Comparison of ENCODE assay signal across 1 cellular context in the genomic region with DNA sequence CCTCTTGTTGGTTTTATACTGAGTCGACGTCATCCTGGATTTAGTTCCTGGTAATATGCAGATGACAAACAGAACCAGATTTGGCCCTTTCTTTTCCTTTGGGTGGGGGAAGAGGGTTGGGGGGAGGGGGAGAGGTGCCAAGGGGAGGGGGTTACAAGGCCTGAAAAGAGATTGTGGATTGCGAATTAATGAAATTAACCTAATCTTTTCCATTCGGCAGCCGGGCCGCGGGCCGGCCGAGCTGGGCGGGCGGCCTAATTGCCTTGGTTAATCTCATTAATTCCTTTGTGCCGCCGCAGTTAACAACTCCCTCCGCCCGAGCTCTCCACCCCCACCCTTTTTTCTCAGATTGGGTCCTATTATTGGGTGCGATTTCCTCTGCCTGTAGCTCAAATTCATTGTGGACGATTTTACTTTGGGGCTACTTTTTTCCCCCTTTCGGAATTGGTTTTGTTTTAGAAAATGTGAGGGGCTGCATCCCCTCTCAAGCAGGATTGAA.
TF ChIP-seq lines count a peak whose summit lies in the region.

No MANE protein-coding gene starts in this region.

TF ChIP-seq in GM23338, 12 proteins besides CTCF, POLR2A, EP300 and RAD21 (continued from another document):
- TF ChIP-seq, protein P1, sequence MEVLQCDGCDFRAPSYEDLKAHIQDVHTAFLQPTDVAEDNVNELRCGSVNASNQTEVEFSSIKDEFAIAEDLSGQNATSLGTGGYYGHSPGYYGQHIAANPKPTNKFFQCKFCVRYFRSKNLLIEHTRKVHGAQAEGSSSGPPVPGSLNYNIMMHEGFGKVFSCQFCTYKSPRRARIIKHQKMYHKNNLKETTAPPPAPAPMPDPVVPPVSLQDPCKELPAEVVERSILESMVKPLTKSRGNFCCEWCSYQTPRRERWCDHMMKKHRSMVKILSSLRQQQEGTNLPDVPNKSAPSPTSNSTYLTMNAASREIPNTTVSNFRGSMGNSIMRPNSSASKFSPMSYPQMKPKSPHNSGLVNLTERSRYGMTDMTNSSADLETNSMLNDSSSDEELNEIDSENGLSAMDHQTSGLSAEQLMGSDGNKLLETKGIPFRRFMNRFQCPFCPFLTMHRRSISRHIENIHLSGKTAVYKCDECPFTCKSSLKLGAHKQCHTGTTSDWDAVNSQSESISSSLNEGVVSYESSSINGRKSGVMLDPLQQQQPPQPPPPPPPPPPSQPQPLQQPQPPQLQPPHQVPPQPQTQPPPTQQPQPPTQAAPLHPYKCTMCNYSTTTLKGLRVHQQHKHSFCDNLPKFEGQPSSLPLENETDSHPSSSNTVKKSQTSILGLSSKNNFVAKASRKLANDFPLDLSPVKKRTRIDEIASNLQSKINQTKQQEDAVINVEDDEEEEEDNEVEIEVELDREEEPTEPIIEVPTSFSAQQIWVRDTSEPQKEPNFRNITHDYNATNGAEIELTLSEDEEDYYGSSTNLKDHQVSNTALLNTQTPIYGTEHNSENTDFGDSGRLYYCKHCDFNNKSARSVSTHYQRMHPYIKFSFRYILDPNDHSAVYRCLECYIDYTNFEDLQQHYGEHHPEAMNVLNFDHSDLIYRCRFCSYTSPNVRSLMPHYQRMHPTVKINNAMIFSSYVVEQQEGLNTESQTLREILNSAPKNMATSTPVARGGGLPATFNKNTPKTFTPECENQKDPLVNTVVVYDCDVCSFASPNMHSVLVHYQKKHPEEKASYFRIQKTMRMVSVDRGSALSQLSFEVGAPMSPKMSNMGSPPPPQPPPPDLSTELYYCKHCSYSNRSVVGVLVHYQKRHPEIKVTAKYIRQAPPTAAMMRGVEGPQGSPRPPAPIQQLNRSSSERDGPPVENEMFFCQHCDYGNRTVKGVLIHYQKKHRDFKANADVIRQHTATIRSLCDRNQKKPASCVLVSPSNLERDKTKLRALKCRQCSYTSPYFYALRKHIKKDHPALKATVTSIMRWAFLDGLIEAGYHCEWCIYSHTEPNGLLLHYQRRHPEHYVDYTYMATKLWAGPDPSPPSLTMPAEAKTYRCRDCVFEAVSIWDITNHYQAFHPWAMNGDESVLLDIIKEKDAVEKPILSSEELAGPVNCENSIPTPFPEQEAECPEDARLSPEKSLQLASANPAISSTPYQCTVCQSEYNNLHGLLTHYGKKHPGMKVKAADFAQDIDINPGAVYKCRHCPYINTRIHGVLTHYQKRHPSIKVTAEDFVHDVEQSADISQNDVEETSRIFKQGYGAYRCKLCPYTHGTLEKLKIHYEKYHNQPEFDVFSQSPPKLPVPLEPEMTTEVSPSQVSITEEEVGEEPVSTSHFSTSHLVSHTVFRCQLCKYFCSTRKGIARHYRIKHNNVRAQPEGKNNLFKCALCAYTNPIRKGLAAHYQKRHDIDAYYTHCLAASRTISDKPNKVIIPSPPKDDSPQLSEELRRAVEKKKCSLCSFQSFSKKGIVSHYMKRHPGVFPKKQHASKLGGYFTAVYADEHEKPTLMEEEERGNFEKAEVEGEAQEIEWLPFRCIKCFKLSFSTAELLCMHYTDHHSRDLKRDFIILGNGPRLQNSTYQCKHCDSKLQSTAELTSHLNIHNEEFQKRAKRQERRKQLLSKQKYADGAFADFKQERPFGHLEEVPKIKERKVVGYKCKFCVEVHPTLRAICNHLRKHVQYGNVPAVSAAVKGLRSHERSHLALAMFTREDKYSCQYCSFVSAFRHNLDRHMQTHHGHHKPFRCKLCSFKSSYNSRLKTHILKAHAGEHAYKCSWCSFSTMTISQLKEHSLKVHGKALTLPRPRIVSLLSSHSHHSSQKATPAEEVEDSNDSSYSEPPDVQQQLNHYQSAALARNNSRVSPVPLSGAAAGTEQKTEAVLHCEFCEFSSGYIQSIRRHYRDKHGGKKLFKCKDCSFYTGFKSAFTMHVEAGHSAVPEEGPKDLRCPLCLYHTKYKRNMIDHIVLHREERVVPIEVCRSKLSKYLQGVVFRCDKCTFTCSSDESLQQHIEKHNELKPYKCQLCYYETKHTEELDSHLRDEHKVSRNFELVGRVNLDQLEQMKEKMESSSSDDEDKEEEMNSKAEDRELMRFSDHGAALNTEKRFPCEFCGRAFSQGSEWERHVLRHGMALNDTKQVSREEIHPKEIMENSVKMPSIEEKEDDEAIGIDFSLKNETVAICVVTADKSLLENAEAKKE (CRISPR knock-in tag; IDR thresholded peaks at IDR 0.05): no peak
- TF ChIP-seq ZNF331 (CRISPR knock-in tag; IDR thresholded peaks at IDR 0.05; ENCODE audit: low read depth) (no peak), STAT1 (IDR thresholded peaks at IDR 0.05; ENCODE audit: unreplicated experiment) (no peak), POLR2AphosphoS5 (IDR thresholded peaks at IDR 0.05; ENCODE audit: low read depth) (no peak), ZNF114 (CRISPR knock-in tag; IDR thresholded peaks at IDR 0.05) (no peak), CREB1 (CRISPR knock-in tag; IDR thresholded peaks at IDR 0.05; ENCODE audit: low read depth) (no peak; the same call in 1 of the 2 replicates), NANOG (IDR thresholded peaks at IDR 0.05; ENCODE audit: borderline replicate concordance) (no peak), JUNB (IDR thresholded peaks at IDR 0.05; ENCODE audit: unreplicated experiment) (no peak)
- TF ChIP-seq, protein P2, sequence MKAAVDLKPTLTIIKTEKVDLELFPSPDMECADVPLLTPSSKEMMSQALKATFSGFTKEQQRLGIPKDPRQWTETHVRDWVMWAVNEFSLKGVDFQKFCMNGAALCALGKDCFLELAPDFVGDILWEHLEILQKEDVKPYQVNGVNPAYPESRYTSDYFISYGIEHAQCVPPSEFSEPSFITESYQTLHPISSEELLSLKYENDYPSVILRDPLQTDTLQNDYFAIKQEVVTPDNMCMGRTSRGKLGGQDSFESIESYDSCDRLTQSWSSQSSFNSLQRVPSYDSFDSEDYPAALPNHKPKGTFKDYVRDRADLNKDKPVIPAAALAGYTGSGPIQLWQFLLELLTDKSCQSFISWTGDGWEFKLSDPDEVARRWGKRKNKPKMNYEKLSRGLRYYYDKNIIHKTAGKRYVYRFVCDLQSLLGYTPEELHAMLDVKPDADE (IDR thresholded peaks at IDR 0.05): no peak
- TF ChIP-seq, protein P3, sequence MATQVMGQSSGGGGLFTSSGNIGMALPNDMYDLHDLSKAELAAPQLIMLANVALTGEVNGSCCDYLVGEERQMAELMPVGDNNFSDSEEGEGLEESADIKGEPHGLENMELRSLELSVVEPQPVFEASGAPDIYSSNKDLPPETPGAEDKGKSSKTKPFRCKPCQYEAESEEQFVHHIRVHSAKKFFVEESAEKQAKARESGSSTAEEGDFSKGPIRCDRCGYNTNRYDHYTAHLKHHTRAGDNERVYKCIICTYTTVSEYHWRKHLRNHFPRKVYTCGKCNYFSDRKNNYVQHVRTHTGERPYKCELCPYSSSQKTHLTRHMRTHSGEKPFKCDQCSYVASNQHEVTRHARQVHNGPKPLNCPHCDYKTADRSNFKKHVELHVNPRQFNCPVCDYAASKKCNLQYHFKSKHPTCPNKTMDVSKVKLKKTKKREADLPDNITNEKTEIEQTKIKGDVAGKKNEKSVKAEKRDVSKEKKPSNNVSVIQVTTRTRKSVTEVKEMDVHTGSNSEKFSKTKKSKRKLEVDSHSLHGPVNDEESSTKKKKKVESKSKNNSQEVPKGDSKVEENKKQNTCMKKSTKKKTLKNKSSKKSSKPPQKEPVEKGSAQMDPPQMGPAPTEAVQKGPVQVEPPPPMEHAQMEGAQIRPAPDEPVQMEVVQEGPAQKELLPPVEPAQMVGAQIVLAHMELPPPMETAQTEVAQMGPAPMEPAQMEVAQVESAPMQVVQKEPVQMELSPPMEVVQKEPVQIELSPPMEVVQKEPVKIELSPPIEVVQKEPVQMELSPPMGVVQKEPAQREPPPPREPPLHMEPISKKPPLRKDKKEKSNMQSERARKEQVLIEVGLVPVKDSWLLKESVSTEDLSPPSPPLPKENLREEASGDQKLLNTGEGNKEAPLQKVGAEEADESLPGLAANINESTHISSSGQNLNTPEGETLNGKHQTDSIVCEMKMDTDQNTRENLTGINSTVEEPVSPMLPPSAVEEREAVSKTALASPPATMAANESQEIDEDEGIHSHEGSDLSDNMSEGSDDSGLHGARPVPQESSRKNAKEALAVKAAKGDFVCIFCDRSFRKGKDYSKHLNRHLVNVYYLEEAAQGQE (IDR thresholded peaks at IDR 0.05; ENCODE audit: unreplicated experiment): no peak
